In the genomic region with DNA sequence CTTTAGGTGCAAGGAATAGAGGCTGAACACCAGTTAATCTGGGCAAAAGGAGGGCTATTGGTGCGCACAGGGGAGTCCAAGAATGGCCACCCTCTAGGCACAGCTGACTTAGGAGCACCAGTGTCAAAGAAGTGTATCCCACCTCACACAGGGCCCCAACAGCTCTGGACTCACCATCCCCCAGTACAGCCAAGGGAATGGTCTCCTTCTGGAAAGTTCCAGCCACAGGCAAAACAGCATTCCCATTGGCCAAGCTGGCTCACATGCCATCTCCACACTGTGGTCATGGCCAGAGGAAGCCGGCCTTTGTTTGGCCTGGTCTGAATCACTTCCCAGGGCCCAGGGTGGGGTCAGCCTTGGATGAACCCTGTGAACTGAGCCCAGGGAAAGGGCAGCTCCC, we compare ENCODE assay signal across 25 cellular contexts.
DNase-seq lines count a peak whose midpoint lies in the region; ATAC-seq, FAIRE-seq and TF ChIP-seq lines count a peak whose summit lies in the region.
"Had no signal": no experiment of that assay in that cellular context is flagged by ENCODE, and none has a peak within 500 bp of the region (broad histone marks: within the 10 kb centered on the region; RNA-seq: fewer than 3 reads in every experiment).

No MANE protein-coding gene starts in this region.

- H3K4me2 ChIP-seq in endothelial cell of umbilical vein (ENCODE audit: insufficient read depth, low read length) (no peak overlapping the region), neuronal stem cell (ENCODE audit: insufficient read depth, low read length, poor library complexity, severe bottlenecking) (no peak overlapping the region)
- H3K4me2 ChIP-seq: KMS-11, PC-9 had no signal

- H3K4me1 Mint-ChIP-seq in activated CD8-positive, alpha-beta memory T cell treated with anti-CD3 and anti-CD28 coated beads, Interleukin-2, amount 10 ng/mL, durations not matched to agents 7 days and 5 days, result no peaks in the 10 kb centered on the region
- H3K4me1 Mint-ChIP-seq: CD14-positive monocyte; CD8-positive, alpha-beta memory T cell had no signal

- H2AFZ ChIP-seq in endothelial cell of umbilical vein (ENCODE audit: low read depth, low read length) (peak overlapping the region; percentile 48), neuronal stem cell (ENCODE audit: low read length) (peak overlapping the region; percentile 21)
- H2AFZ ChIP-seq: PC-9 had no signal

- no peak overlapping the region for H4K8ac ChIP-seq in neuronal stem cell (ENCODE audit: low read depth, low read length)

- no peaks in the 10 kb centered on the region for H3K9me3 Mint-ChIP-seq in activated CD8-positive, alpha-beta memory T cell treated with anti-CD3 and anti-CD28 coated beads, Interleukin-2, amount 10 ng/mL, durations not matched to agents 7 days and 5 days (ENCODE audit: low read depth)

- no peaks in the 10 kb centered on the region for H3K9me1 ChIP-seq in endothelial cell of umbilical vein (replicated peaks; ENCODE audit: control insufficient read depth, extremely low read depth, insufficient read depth, low read length)

- H3K27me3 ChIP-seq in endothelial cell of umbilical vein (ENCODE audit: control insufficient read depth in 2 of 2, insufficient read depth in 2 of 2, low read length in 2 of 2) (no peaks in the 10 kb centered on the region), neuronal stem cell (ENCODE audit: control insufficient read depth in 3 of 3, insufficient read depth in 3 of 3, low read depth in 1 of 3, low read length in 3 of 3) (peaks cover 0 to 19% (median 0%) of the 10 kb centered on the region in 3 experiments)
- H3K27me3 ChIP-seq: BE2C had no signal

- H4K91ac ChIP-seq in neuronal stem cell (ENCODE audit: low read depth, low read length, poor library complexity), result no peak overlapping the region

- H3K9me3 ChIP-seq in endothelial cell of umbilical vein (replicated peaks; ENCODE audit: control insufficient read depth, insufficient read depth, low read length) (no peaks in the 10 kb centered on the region), neuronal stem cell (replicated peaks in 1 of 2; ENCODE audit: control insufficient read depth in 2 of 2, insufficient read depth in 1 of 2, low read depth in 1 of 2, low read length in 2 of 2) (no peaks in the 10 kb centered on the region)
- H3K9me3 ChIP-seq: BE2C had no signal

- H3K27ac ChIP-seq in endothelial cell of umbilical vein (ENCODE audit: insufficient read depth, low read depth, low read length), result no peak overlapping the region
- H3K27ac ChIP-seq in neuronal stem cell (replicated peaks; ENCODE audit: low read length), result no peak overlapping the region
- H3K27ac ChIP-seq: 22Rv1, KMS-11, PC-9 had no signal

- CTCF ChIA-PET in activated CD8-positive, alpha-beta memory T cell treated with anti-CD3 and anti-CD28 coated beads, Interleukin-2, amount 10 ng/mL, durations not matched to agents 7 days and 5 days (lab: Charles Lee), result no interaction called here
- CTCF ChIA-PET in endothelial cell of umbilical vein (lab: Charles Lee), result no interaction called here

- intact Hi-C loops in endothelial cell of umbilical vein (cut with micrococcal nuclease), result no loop called here

- no TSS peak for BruUV-seq in endothelial cell of umbilical vein (replicated peaks; lab: Mats Ljungman, UMichigan)

- POLR2A ChIA-PET in endothelial cell of umbilical vein (lab: Charles Lee), result no interaction called here

- H2AK5ac ChIP-seq in neuronal stem cell (ENCODE audit: low read depth, low read length), result no peak overlapping the region

- no peak overlapping the region for H2BK120ac ChIP-seq in neuronal stem cell (ENCODE audit: low read depth, low read length)

- H3K4me3 ChIP-seq in endothelial cell of umbilical vein (replicated peaks in 1 of 3; ENCODE audit: insufficient read depth in 1 of 3, low read depth in 1 of 3, low read length in 3 of 3) (no peak overlapping the region), neuronal stem cell (ENCODE audit: low read length in 2 of 2) (no peak overlapping the region)
- H3K4me3 ChIP-seq: PC-9 had no signal

- no peaks in the 10 kb centered on the region for H3K36me3 Mint-ChIP-seq in activated CD8-positive, alpha-beta memory T cell treated with anti-CD3 and anti-CD28 coated beads, Interleukin-2, amount 10 ng/mL, durations not matched to agents 7 days and 5 days
- H3K36me3 Mint-ChIP-seq: CD14-positive monocyte; CD8-positive, alpha-beta memory T cell; IgD-negative memory B cell had no signal

- DNase-seq in activated CD8-positive, alpha-beta memory T cell treated with anti-CD3 and anti-CD28 coated beads for 24 hours, result peak; percentile 46
- DNase-seq in activated CD8-positive, alpha-beta memory T cell treated with anti-CD3 and anti-CD28 coated beads, Interleukin-2, amount 10 ng/mL, durations not matched to agents 7 days and 5 days, result no peak
- peak; percentile 5 for DNase-seq in D341Med (ENCODE audit: low spot score)
- DNase-seq in endothelial cell of umbilical vein (ENCODE audit: low read depth, low spot score), result no peak
- no peak for DNase-seq in neuronal stem cell (ENCODE audit: low spot score)
- DNase-seq in hippocampal formation (lab: John Stamatoyannopoulos, UW), result no peak
- DNase-seq in activated gamma-delta T cell treated with Interleukin-2 at 50 U/mL for 16 hours, result no peak
- DNase-seq in NCI-H2227 treated with DMSO at 0.1 percent for 48 hours (lab: John Stamatoyannopoulos, UW), result no peak
- DNase-seq: BE2C; CD8-positive, alpha-beta memory T cell; DMS79 treated with DMSO at 0.1 percent for 48 hours; GF-D8; MM.1S; NCI-H1417; NCI-H1694; NCI-H2029 treated with DMSO at 0.1 percent for 48 hours; NCI-H526 treated with DMSO at 0.1 percent for 48 hours; PC-9; Right ventricle myocardium superior had no signal

- no peaks in the 10 kb centered on the region for H4K20me1 ChIP-seq in endothelial cell of umbilical vein (replicated peaks; ENCODE audit: control insufficient read depth, extremely low read depth, insufficient read depth, low read length)

- no peaks in the 10 kb centered on the region for H3K79me2 ChIP-seq in endothelial cell of umbilical vein (ENCODE audit: control insufficient read depth, insufficient read depth, low read length)

- H3K14ac ChIP-seq in neuronal stem cell (ENCODE audit: low read length), result no peak overlapping the region

- no peak for ATAC-seq in activated CD8-positive, alpha-beta memory T cell treated with anti-CD3 and anti-CD28 coated beads, Interleukin-2, amount 10 ng/mL, durations not matched to agents 7 days and 5 days
- ATAC-seq: HCT116 had no signal

- no CpG with 5 or more reads among the region's 2 CpGs for WGBS in neuronal stem cell (ENCODE audit: extremely low coverage in 2 of 2, insufficient read length in 2 of 2, insufficient replicate concordance in 1 of 2), 2 donors

- H3K4ac ChIP-seq in neuronal stem cell (ENCODE audit: low read length), result no peak overlapping the region

- no peaks in the 10 kb centered on the region for H3K79me1 ChIP-seq in neuronal stem cell (ENCODE audit: low read depth, low read length)

- TF ChIP-seq CTCF in endothelial cell of umbilical vein (IDR thresholded peaks at IDR 0.05; ENCODE audit: extremely low read depth in 1 of 2, insufficient read depth in 1 of 2, low read depth in 1 of 2, low read length in 2 of 2), result no peak

- no peak overlapping the region for H2BK12ac ChIP-seq in neuronal stem cell (ENCODE audit: low read length)

- H3K4me1 ChIP-seq in endothelial cell of umbilical vein (ENCODE audit: control insufficient read depth, extremely low read depth, insufficient read depth, low read length) (peaks cover 2% of the 10 kb centered on the region), neuronal stem cell (ENCODE audit: control insufficient read depth in 2 of 2, insufficient read depth in 1 of 2, low read depth in 1 of 2, low read length in 2 of 2) (peaks cover 0 to 2% of the 10 kb centered on the region in 2 donors)
- H3K4me1 ChIP-seq: BE2C had no signal

- no peak overlapping the region for H3K9ac ChIP-seq in endothelial cell of umbilical vein (replicated peaks; ENCODE audit: extremely low read depth, insufficient read depth, low read length)
- H3K9ac ChIP-seq in neuronal stem cell (ENCODE audit: low read depth, low read length, poor library complexity), result no peak overlapping the region
- H3K9ac ChIP-seq: KMS-11 had no signal

- H2BK15ac ChIP-seq in neuronal stem cell (ENCODE audit: low read length), result no peak overlapping the region

- H3K4me3 Mint-ChIP-seq in activated CD8-positive, alpha-beta memory T cell treated with anti-CD3 and anti-CD28 coated beads, Interleukin-2, amount 10 ng/mL, durations not matched to agents 7 days and 5 days, result no peak overlapping the region
- H3K4me3 Mint-ChIP-seq: CD14-positive monocyte; CD8-positive, alpha-beta memory T cell; IgD-negative memory B cell had no signal

- H3K36me3 ChIP-seq in endothelial cell of umbilical vein (ENCODE audit: control insufficient read depth in 2 of 2, extremely low read depth in 1 of 2, insufficient read depth in 2 of 2, low read length in 2 of 2), result no peaks in the 10 kb centered on the region
- H3K36me3 ChIP-seq in neuronal stem cell (replicated peaks in 1 of 2; ENCODE audit: control insufficient read depth in 2 of 2, insufficient read depth in 2 of 2, low read length in 2 of 2), result no peaks in the 10 kb centered on the region
- H3K36me3 ChIP-seq: BE2C had no signal

- no peak for TF ChIP-seq POLR2A in endothelial cell of umbilical vein (IDR thresholded peaks at IDR 0.05; ENCODE audit: low read depth, low read length)

- H2BK5ac ChIP-seq in neuronal stem cell (ENCODE audit: low read length), result no peak overlapping the region

- H3K18ac ChIP-seq in neuronal stem cell (ENCODE audit: low read length), result peak overlapping the region; percentile 13

- FAIRE-seq in endothelial cell of umbilical vein (lab: Jason Lieb, UNC), result no peak
- FAIRE-seq: GM12891 had no signal

- H3K27ac Mint-ChIP-seq in activated CD8-positive, alpha-beta memory T cell treated with anti-CD3 and anti-CD28 coated beads, Interleukin-2, amount 10 ng/mL, durations not matched to agents 7 days and 5 days, result no peak overlapping the region
- H3K27ac Mint-ChIP-seq: CD8-positive, alpha-beta memory T cell; IgD-negative memory B cell had no signal

- no peak overlapping the region for H3K23ac ChIP-seq in neuronal stem cell (ENCODE audit: low read depth, low read length, poor library complexity)

- dilution Hi-C loops in endothelial cell of umbilical vein (cut with MboI; ENCODE audit: extremely low pct_ligation_motif_present, low sequenced_read_pairs), result no loop called here

- H3K27me3 Mint-ChIP-seq in activated CD8-positive, alpha-beta memory T cell treated with anti-CD3 and anti-CD28 coated beads, Interleukin-2, amount 10 ng/mL, durations not matched to agents 7 days and 5 days, result peaks cover 7% of the 10 kb centered on the region

TF ChIP-seq in endothelial cell of umbilical vein, 7 proteins besides CTCF, POLR2A, EP300 and RAD21 (continues in another document):
- TF ChIP-seq, protein P1, sequence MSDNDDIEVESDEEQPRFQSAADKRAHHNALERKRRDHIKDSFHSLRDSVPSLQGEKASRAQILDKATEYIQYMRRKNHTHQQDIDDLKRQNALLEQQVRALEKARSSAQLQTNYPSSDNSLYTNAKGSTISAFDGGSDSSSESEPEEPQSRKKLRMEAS (IDR thresholded peaks at IDR 0.05; ENCODE audit: insufficient read depth, insufficient read length), result no peak
- no peak for TF ChIP-seq JUN (IDR thresholded peaks at IDR 0.05; ENCODE audit: borderline replicate concordance, insufficient read depth, insufficient read length, low read depth)
- TF ChIP-seq MYC (IDR thresholded peaks at IDR 0.05; ENCODE audit: low read depth, low read length), result no peak
- TF ChIP-seq FOS (IDR thresholded peaks at IDR 0.05; ENCODE audit: borderline replicate concordance, insufficient read depth, low read length), result no peak

Comparison
In these comparisons a context has a peak if more than half of its experiments do, and no peak if none do; other contexts are left out.
1. DNase-seq: peak in activated CD8-positive, alpha-beta memory T cell treated with anti-CD3 and anti-CD28 coated beads for 24 hours (single experiment) and D341Med (single experiment); none in activated CD8-positive, alpha-beta memory T cell treated with anti-CD3 and anti-CD28 coated beads, Interleukin-2, amount 10 ng/mL, durations not matched to agents 7 days and 5 days (single experiment), endothelial cell of umbilical vein (single experiment), neuronal stem cell (single experiment), hippocampal formation (0 of 2), activated gamma-delta T cell treated with Interleukin-2 at 50 U/mL for 16 hours (single experiment) and NCI-H2227 treated with DMSO at 0.1 percent for 48 hours (single experiment).